8 cellular contexts compared by ENCODE assay signal in genomic region chr16:21513812-21514473, GRCh38.
A peak's percentile ranks its signal among the peaks of the same experiment; 100 is the strongest.
DNase-seq lines count a peak whose midpoint lies in the region; ATAC-seq, FAIRE-seq and TF ChIP-seq lines count a peak whose summit lies in the region.
"Not testable (repeated sequence)": the region's sequence is repeated elsewhere in the genome, so short reads cannot be mapped to it uniquely, and the experiment has no call there.

No MANE protein-coding gene starts in this region.

- TF ChIP-seq RAD21 in K562 (CRISPR knock-in tag; conservative IDR thresholded peaks at IDR 0.05 in 1 of 2, IDR thresholded peaks at IDR 0.05 in 1 of 2), result not testable (repeated sequence)

- 80% methylated on average over 13 of the region's 18 CpGs for WGBS in K562 (ENCODE audit: insufficient coverage, low coverage, missing lambda C conversion rate)
- WGBS in gastroesophageal sphincter (ENCODE audit: low coverage in 1 of 2), 2 donors, result 28 to 60% methylated on average over 3 to 4 of the region's 18 CpGs
- 47 to 72% (median 63%) methylated on average over 7 to 18 of the region's 18 CpGs for WGBS in spleen, 5 donors

- not testable (repeated sequence) for TF ChIP-seq CTCF in AG09319 (IDR thresholded peaks at IDR 0.05; ENCODE audit: low read depth, low read length); GM12864 (IDR thresholded peaks at IDR 0.05; ENCODE audit: low read depth, low read length, missing control alignments); K562 (IDR thresholded peaks at IDR 0.05 in 2 of 3, conservative IDR thresholded peaks at IDR 0.05 in 1 of 3; ENCODE audit: insufficient read depth in 2 of 3, low read depth in 1 of 3, low read length in 3 of 3); gastroesophageal sphincter (IDR thresholded peaks at IDR 0.05); spleen (IDR thresholded peaks at IDR 0.05 in 8 of 11, conservative IDR thresholded peaks at IDR 0.05 in 3 of 11)

- not testable (repeated sequence) for H3K27me3 Mint-ChIP-seq in activated CD4-positive, alpha-beta T cell treated with anti-CD3 and anti-CD28 coated beads, Interleukin-2, amount 10 ng/mL, durations not matched to agents 24 days and 14 days

- not testable (repeated sequence) for H3K9me3 ChIP-seq in K562 (replicated peaks; ENCODE audit: control insufficient read depth, insufficient read depth, low read depth, low read length); gastroesophageal sphincter; muscle layer of colon (ENCODE audit: low read length); spleen

- peak overlapping the region; percentile 28 for H3K4me3 Mint-ChIP-seq in activated CD4-positive, alpha-beta T cell treated with anti-CD3 and anti-CD28 coated beads, Interleukin-2, amount 10 ng/mL, durations not matched to agents 24 days and 14 days

- BruUV-seq in K562 (replicated peaks; lab: Mats Ljungman, UMichigan), result not testable (repeated sequence)

- DNase-seq in AG09319 (ENCODE audit: extremely low read depth, low read depth) (peak; percentile 35), NCI-H2171 treated with DMSO at 0.1 percent for 48 hours (lab: John Stamatoyannopoulos, UW) (peak; percentile 69), spleen (peak; percentile 83)
- not testable (repeated sequence) for DNase-seq in GM12864 (ENCODE audit: low read depth); K562 (ENCODE audit: extremely low read depth in 1 of 4, low spot score in 3 of 4)
- peak; percentile 62 for DNase-seq in activated CD4-positive, alpha-beta T cell treated with anti-CD3 and anti-CD28 coated beads, Interleukin-2, amount 10 ng/mL, durations not matched to agents 24 days and 14 days

- CTCF ChIA-PET in K562 (lab: Yijun Ruan, JAX; ENCODE audit: low intra/inter-chr PET ratio), result not testable (repeated sequence)

- peaks cover 92% of the 10 kb centered on the region for H3K79me2 ChIP-seq in K562 (ENCODE audit: control insufficient read depth, insufficient read depth, low read length)

- peak; percentile 2; the same call in 1 of the 3 replicates for ATAC-seq in K562
- not testable (repeated sequence) for ATAC-seq in gastroesophageal sphincter

- H3K4me1 ChIP-seq in K562 (replicated peaks in 1 of 2; ENCODE audit: control insufficient read depth in 2 of 2, insufficient read depth in 2 of 2, low read length in 2 of 2) (peaks cover 15 to 40% of the 10 kb centered on the region in 2 experiments), gastroesophageal sphincter (peaks cover 17 to 92% (median 72%) of the 10 kb centered on the region in 3 donors), muscle layer of colon (ENCODE audit: insufficient read depth, low read length) (peaks cover 73% of the 10 kb centered on the region), spleen (peaks cover 73 to 98% (median 92%) of the 10 kb centered on the region in 6 donors)

- FAIRE-seq in K562 (lab: Jason Lieb, UNC), result not testable (repeated sequence)

- not testable (repeated sequence) for H3K27ac ChIP-seq in K562 (ENCODE audit: extremely low read depth, low read depth, low read length)
- H3K27ac ChIP-seq in gastroesophageal sphincter (peak overlapping the region; percentile 66 to 88 (median 87)), muscle layer of colon (ENCODE audit: low read depth, low read length) (peak overlapping the region; percentile 61), spleen (peak overlapping the region in 3 of 8 donors; percentile 2 to 85 (median 42))

- POLR2A ChIA-PET in K562 (lab: Yijun Ruan, JAX), result not testable (repeated sequence)

- H3K9ac ChIP-seq in K562 (ENCODE audit: insufficient read depth in 1 of 2, low read depth in 2 of 2, low read length in 2 of 2) (peak overlapping the region in 1 of 2 experiments; percentile 87; a peak in 2 of 4 replicates), muscle layer of colon (ENCODE audit: low read length) (peak overlapping the region; percentile 13)

- not testable (repeated sequence) for H2AFZ ChIP-seq in K562 (ENCODE audit: low read depth, low read length)

- peaks cover 53% of the 10 kb centered on the region for H3K4me1 Mint-ChIP-seq in activated CD4-positive, alpha-beta T cell treated with anti-CD3 and anti-CD28 coated beads, Interleukin-2, amount 10 ng/mL, durations not matched to agents 24 days and 14 days

- TF ChIP-seq POLR2A in K562 (conservative IDR thresholded peaks at IDR 0.05); gastroesophageal sphincter (IDR thresholded peaks at IDR 0.05); spleen (IDR thresholded peaks at IDR 0.05): not testable (repeated sequence)

- H3K9me3 Mint-ChIP-seq in activated CD4-positive, alpha-beta T cell treated with anti-CD3 and anti-CD28 coated beads, Interleukin-2, amount 10 ng/mL, durations not matched to agents 24 days and 14 days, result not testable (repeated sequence)

- peaks cover 66% of the 10 kb centered on the region; the same call in 2 of the 3 replicates for H3K36me3 ChIP-seq in K562 (ENCODE audit: control insufficient read depth, insufficient read depth, low read length)
- H3K36me3 ChIP-seq in gastroesophageal sphincter; muscle layer of colon (ENCODE audit: insufficient read depth, low read length): not testable (repeated sequence)
- peaks cover 0 to 43% (median 5%) of the 10 kb centered on the region in 6 donors for H3K36me3 ChIP-seq in spleen

- peak overlapping the region; percentile 69 for H3K27ac Mint-ChIP-seq in activated CD4-positive, alpha-beta T cell treated with anti-CD3 and anti-CD28 coated beads, Interleukin-2, amount 10 ng/mL, durations not matched to agents 24 days and 14 days

- in situ Hi-C loops in K562 (cut with MboI), result not testable (repeated sequence)

- H3K27me3 ChIP-seq in K562 (ENCODE audit: control insufficient read depth in 2 of 2, insufficient read depth in 2 of 2, low read length in 2 of 2); gastroesophageal sphincter; muscle layer of colon (ENCODE audit: control insufficient read depth in 1 of 2, insufficient read depth in 2 of 2, low read length in 2 of 2); spleen (replicated peaks in 1 of 7): not testable (repeated sequence)

- H3K36me3 Mint-ChIP-seq in activated CD4-positive, alpha-beta T cell treated with anti-CD3 and anti-CD28 coated beads, Interleukin-2, amount 10 ng/mL, durations not matched to agents 24 days and 14 days (ENCODE audit: low read depth), result peaks cover 56% of the 10 kb centered on the region

- not testable (repeated sequence) for H3K4me2 ChIP-seq in K562 (ENCODE audit: insufficient read depth, low read length)

- H3K4me3 ChIP-seq in GM12864 (ENCODE audit: low read depth, low read length), result peak overlapping the region; percentile 50
- not testable (repeated sequence) for H3K4me3 ChIP-seq in K562
- H3K4me3 ChIP-seq in gastroesophageal sphincter, result peak overlapping the region in 1 of 2 donors; percentile 18
- peak overlapping the region in 1 of 2 donors; percentile 45 for H3K4me3 ChIP-seq in muscle layer of colon (ENCODE audit: low read depth in 1 of 2, low read length in 2 of 2)
- H3K4me3 ChIP-seq in spleen, result peak overlapping the region in 1 of 8 donors; percentile 16

- intact Hi-C loops in activated CD4-positive, alpha-beta T cell treated with anti-CD3 and anti-CD28 coated beads, Interleukin-2, amount 10 ng/mL, durations not matched to agents 24 days and 14 days (cut with micrococcal nuclease); K562 (cut with micrococcal nuclease); spleen (cut with DNase I; ENCODE audit: low total_unique reads): not testable (repeated sequence)

- TF ChIP-seq EP300 in K562 (IDR thresholded peaks at IDR 0.05; ENCODE audit: low read length); gastroesophageal sphincter (IDR thresholded peaks at IDR 0.05): not testable (repeated sequence)

- not testable (repeated sequence) for H3K9me1 ChIP-seq in K562 (ENCODE audit: control insufficient read depth, insufficient read depth, low read length)

- peaks cover 47% of the 10 kb centered on the region for H4K20me1 ChIP-seq in K562 (replicated peaks; ENCODE audit: control insufficient read depth, insufficient read depth, low read length)

TF ChIP-seq in K562, 482 proteins besides CTCF, POLR2A, EP300 and RAD21:
- TF ChIP-seq CBFA2T2 (conservative IDR thresholded peaks at IDR 0.05) (0 out of 2 replicates have a peak, but pooled peaks have one; percentile 15), POLR2G (IDR thresholded peaks at IDR 0.05; ENCODE audit: low read depth, low read length) (peak; percentile 50; the same call in 1 of the 2 replicates), PBX2 (tag; conservative IDR thresholded peaks at IDR 0.05; ENCODE audit: low read depth) (peak; percentile 63), RBFOX2 (IDR thresholded peaks at IDR 0.05; ENCODE audit: low read depth, low read length) (peak; percentile 49; the same call in 1 of the 2 replicates)
- not testable (repeated sequence) for TF ChIP-seq PBX2 (CRISPR knock-in tag; IDR thresholded peaks at IDR 0.05; ENCODE audit: low read depth)
